20 cellular contexts compared by ENCODE assay signal in the genomic region with DNA sequence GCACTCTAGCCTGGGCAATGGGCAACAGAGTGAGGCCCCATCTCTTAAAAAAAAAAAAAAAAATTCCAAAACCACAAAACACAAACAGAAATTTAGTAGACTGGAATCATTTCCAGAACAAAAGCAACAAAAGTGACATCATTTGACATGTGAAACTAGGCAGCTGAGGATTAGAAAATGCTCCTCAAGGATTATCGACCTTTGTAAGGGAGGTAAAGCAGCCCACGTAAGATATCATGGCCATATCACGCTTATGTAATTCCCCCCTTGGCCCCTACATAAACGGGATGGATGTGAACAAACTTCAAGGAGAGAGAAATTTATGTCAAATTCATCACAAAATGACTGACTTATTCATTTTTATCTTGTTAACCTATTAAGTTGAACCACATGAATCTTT.
"Had no signal": no experiment of that assay in that cellular context is flagged by ENCODE, and none has a peak within 500 bp of the region (broad histone marks: within the 10 kb centered on the region; RNA-seq: fewer than 3 reads in every experiment).

No MANE protein-coding gene starts in this region.

- H3K4me1 ChIP-seq: colonic mucosa, gastrocnemius medialis, left lung had no signal

- H3K9me3 Mint-ChIP-seq: immature natural killer cell; stimulated activated naive B cell treated with anti-CD40 and anti-IgM and Interleukin-4, amounts not matched to agents 10 μg/mL and 1 μg/mL and 100 μg/mL, for 72 hours; stimulated activated naive CD8-positive, alpha-beta T cell treated with anti-CD3 and anti-CD28 coated beads, Interleukin-15, amount 100 ng/mL, for 72 hours had no signal

- H3K4me3 Mint-ChIP-seq: endodermal cell; immature natural killer cell; naive thymus-derived CD4-positive, alpha-beta T cell; nephron progenitor cell; stimulated activated naive B cell treated with anti-CD40 and anti-IgM and Interleukin-4, amounts not matched to agents 10 μg/mL and 1 μg/mL and 100 μg/mL, for 72 hours; stimulated activated naive CD8-positive, alpha-beta T cell treated with anti-CD3 and anti-CD28 coated beads, Interleukin-15, amount 100 ng/mL, for 72 hours had no signal

- H3K9me3 ChIP-seq: colonic mucosa, gastrocnemius medialis, left lung, thoracic aorta had no signal

- H3K27me3 Mint-ChIP-seq: naive thymus-derived CD4-positive, alpha-beta T cell; stimulated activated naive B cell treated with anti-CD40 and anti-IgM and Interleukin-4, amounts not matched to agents 10 μg/mL and 1 μg/mL and 100 μg/mL, for 72 hours; stimulated activated naive CD8-positive, alpha-beta T cell treated with anti-CD3 and anti-CD28 coated beads, Interleukin-15, amount 100 ng/mL, for 72 hours had no signal

- H3K27ac ChIP-seq: colonic mucosa, gastrocnemius medialis, left lung, skin epidermis, thoracic aorta had no signal

- ATAC-seq: gastrocnemius medialis; left lung; naive thymus-derived CD4-positive, alpha-beta T cell; sciatic nerve; stimulated activated naive B cell treated with anti-CD40 and anti-IgM and Interleukin-4, amounts not matched to agents 10 μg/mL and 1 μg/mL and 100 μg/mL, for 72 hours; stimulated activated naive CD8-positive, alpha-beta T cell treated with anti-CD3 and anti-CD28 coated beads, Interleukin-15, amount 100 ng/mL, for 72 hours had no signal

- H3K4me3 ChIP-seq: colonic mucosa, gastrocnemius medialis, left lung, lung, skin epidermis, thoracic aorta had no signal

- H3K4me1 Mint-ChIP-seq: endodermal cell; immature natural killer cell; naive thymus-derived CD4-positive, alpha-beta T cell; nephron progenitor cell; stimulated activated naive B cell treated with anti-CD40 and anti-IgM and Interleukin-4, amounts not matched to agents 10 μg/mL and 1 μg/mL and 100 μg/mL, for 72 hours; stimulated activated naive CD8-positive, alpha-beta T cell treated with anti-CD3 and anti-CD28 coated beads, Interleukin-15, amount 100 ng/mL, for 72 hours had no signal

- H3K27ac Mint-ChIP-seq: endodermal cell; immature natural killer cell; naive thymus-derived CD4-positive, alpha-beta T cell; nephron progenitor cell; stimulated activated naive B cell treated with anti-CD40 and anti-IgM and Interleukin-4, amounts not matched to agents 10 μg/mL and 1 μg/mL and 100 μg/mL, for 72 hours had no signal

- H3K27me3 ChIP-seq: colonic mucosa, gastrocnemius medialis, left lung had no signal

- DNase-seq: colonic mucosa; dermis blood vessel endothelial cell; endodermal cell; gastrocnemius medialis; immature natural killer cell; left lung; mesendoderm; naive thymus-derived CD4-positive, alpha-beta T cell; nephron progenitor cell; posterior cingulate gyrus; stimulated activated CD4-positive, alpha-beta T cell treated with anti-CD3 and anti-CD28 coated beads, Interleukin-2, amount 100 ng/mL, for 24 hours; stimulated activated CD4-positive, alpha-beta T cell treated with anti-CD3 and anti-CD28 coated beads, Interleukin-4, amount 100 ng/mL, for 4 hours; stimulated activated naive B cell treated with anti-CD40 and anti-IgM and Interleukin-4, amounts not matched to agents 10 μg/mL and 1 μg/mL and 100 μg/mL, for 72 hours; stimulated activated naive CD8-positive, alpha-beta T cell treated with anti-CD3 and anti-CD28 coated beads, Interleukin-15, amount 100 ng/mL, for 72 hours; substantia nigra; trophoblast cell had no signal

- H3K36me3 ChIP-seq: colonic mucosa had no signal
